8 cellular contexts compared by ENCODE assay signal in the genomic region with DNA sequence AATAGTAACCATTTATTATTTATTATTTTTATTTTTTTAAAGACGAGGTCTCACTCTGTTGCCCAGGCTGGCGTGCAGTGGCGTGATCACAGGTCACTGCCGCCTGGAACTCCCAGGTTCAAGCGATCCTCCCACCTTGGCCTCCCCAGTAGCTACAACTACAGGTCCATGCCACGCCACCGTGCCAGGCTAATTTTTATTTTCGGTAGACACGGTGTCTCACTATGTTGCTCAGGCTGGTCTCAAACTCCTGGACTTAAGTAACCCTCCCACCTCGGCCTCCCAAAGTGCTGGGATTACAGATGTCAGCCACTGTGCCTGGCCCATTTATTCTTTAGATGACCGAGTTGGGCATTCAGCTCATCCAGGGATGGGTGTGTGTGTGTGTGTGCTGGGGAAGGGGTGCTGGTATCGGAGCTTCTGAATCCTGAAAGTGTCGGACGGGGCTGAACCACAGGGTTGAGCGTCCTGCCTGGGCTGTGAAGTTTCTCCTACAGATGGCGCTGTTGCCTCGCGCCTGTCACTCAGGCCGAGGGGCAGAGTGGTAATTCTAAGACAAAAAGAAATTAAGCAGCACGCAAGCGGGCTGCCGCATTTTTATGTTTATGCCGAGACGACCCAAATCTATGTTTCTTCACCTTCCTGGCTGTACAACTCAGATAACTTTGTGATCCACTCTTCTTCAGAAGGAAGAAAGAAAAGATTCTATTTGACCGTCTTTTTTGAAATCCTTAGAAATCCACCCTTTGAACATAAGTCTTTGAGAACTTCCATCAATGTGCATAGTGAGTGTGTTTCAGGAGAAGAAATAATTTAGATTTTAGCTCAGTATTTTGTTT.
DNase-seq lines count a peak whose midpoint lies in the region; ATAC-seq, FAIRE-seq and TF ChIP-seq lines count a peak whose summit lies in the region.

No MANE protein-coding gene starts in this region.

- peak; percentile 95 for TF ChIP-seq CTCF in AG04449 (IDR thresholded peaks at IDR 0.05; ENCODE audit: insufficient read depth, low read length, missing control alignments)
- peak; percentile 77 for TF ChIP-seq CTCF in GM13976 (IDR thresholded peaks at IDR 0.05; ENCODE audit: borderline replicate concordance, control extremely low read depth, extremely low read depth, insufficient read depth, missing control alignments)
- TF ChIP-seq CTCF in LNCAP (IDR thresholded peaks at IDR 0.05), result peak; percentile 94
- TF ChIP-seq CTCF in astrocyte (IDR thresholded peaks at IDR 0.05; ENCODE audit: insufficient read depth, low read depth, low read length), result peak; percentile 74

- H3K36me3 ChIP-seq in astrocyte (ENCODE audit: insufficient read depth, low read length) (no peaks in the 10 kb centered on the region), skeletal muscle satellite cell (ENCODE audit: insufficient read depth, low read length) (no peaks in the 10 kb centered on the region)

- no peaks in the 10 kb centered on the region for H4K20me1 ChIP-seq in astrocyte (ENCODE audit: insufficient read depth, low read length)

- H3K79me2 ChIP-seq in astrocyte (ENCODE audit: insufficient read depth, low read length), result no peaks in the 10 kb centered on the region

- no peak overlapping the region for H3K27ac Mint-ChIP-seq in T-cell
- no peak overlapping the region for H3K27ac Mint-ChIP-seq in astrocyte (ENCODE audit: unreplicated experiment)

- CTCF ChIA-PET in AG04449 (lab: Yijun Ruan, JAX), result interaction anchor here (0.6 to 7.3 kb wide), 73 partner anchors 8 to 1685 kb away, joined by 3 to 94 read pairs (median 4); no protein-coding TSS in a partner anchor
- CTCF ChIA-PET in T-cell (lab: Charles Lee), result interaction anchor here in 1 of 2 donors (0.6 kb wide), 1 partner anchor 347 kb away, joined by 3 read pairs; no protein-coding TSS in a partner anchor

- in situ Hi-C loops in GM13976 (cut with MboI; ENCODE audit: low sequenced_read_pairs, unreplicated experiment), result no loop called here

- H3K27me3 ChIP-seq in astrocyte (ENCODE audit: insufficient read depth, low read length), result no peaks in the 10 kb centered on the region
- peaks cover 30% of the 10 kb centered on the region for H3K27me3 ChIP-seq in skeletal muscle satellite cell (ENCODE audit: control insufficient read depth, insufficient read depth, low read length)

- H3K9me3 Mint-ChIP-seq in T-cell, result no peaks in the 10 kb centered on the region
- H3K9me3 Mint-ChIP-seq in astrocyte (ENCODE audit: unreplicated experiment), result peaks cover 4% of the 10 kb centered on the region

- FAIRE-seq in astrocyte (lab: Jason Lieb, UNC), result peak; percentile 5

- H3K36me3 Mint-ChIP-seq in T-cell (no peaks in the 10 kb centered on the region), astrocyte (ENCODE audit: low read depth, unreplicated experiment) (no peaks in the 10 kb centered on the region)

- H3K27ac ChIP-seq in astrocyte (ENCODE audit: low read depth, low read length), result no peak overlapping the region

- H3K4me3 ChIP-seq in AG04449 (ENCODE audit: low read depth, low read length), result no peak overlapping the region
- no peak overlapping the region for H3K4me3 ChIP-seq in astrocyte (ENCODE audit: insufficient read depth, low read depth, low read length)
- H3K4me3 ChIP-seq in skeletal muscle satellite cell (ENCODE audit: low read length), result no peak overlapping the region

- H3K9me3 ChIP-seq in astrocyte (ENCODE audit: insufficient read depth, low read depth, low read length), result no peaks in the 10 kb centered on the region
- H3K9me3 ChIP-seq in skeletal muscle satellite cell (replicated peaks; ENCODE audit: low read length), result no peaks in the 10 kb centered on the region

- ATAC-seq in T-cell (replicated peaks in 1 of 4), result peak; percentile 31 to 63 (median 54)
- ATAC-seq in HG03439 (IDR thresholded peaks at IDR 0.05; ENCODE audit: unreplicated experiment), result no peak

- H3K4me1 ChIP-seq in astrocyte (ENCODE audit: insufficient read depth, low read length) (no peaks in the 10 kb centered on the region), skeletal muscle satellite cell (ENCODE audit: control insufficient read depth, insufficient read depth, low read length) (no peaks in the 10 kb centered on the region)

- H3K4me2 ChIP-seq in astrocyte (ENCODE audit: low read length) (peak overlapping the region; percentile 51), skeletal muscle satellite cell (ENCODE audit: low read length) (peak overlapping the region; percentile 29)

- peaks cover 3 to 12% (median 5%) of the 10 kb centered on the region in 3 donors for H3K4me1 Mint-ChIP-seq in T-cell
- peaks cover 1% of the 10 kb centered on the region for H3K4me1 Mint-ChIP-seq in astrocyte (ENCODE audit: low read depth, unreplicated experiment)

- H2AFZ ChIP-seq in astrocyte (ENCODE audit: low read depth, low read length), result peak overlapping the region; percentile 57

- H3K27me3 Mint-ChIP-seq in T-cell (peaks cover 0 to 7% of the 10 kb centered on the region in 2 donors), astrocyte (ENCODE audit: low read depth, unreplicated experiment) (peaks cover 22% of the 10 kb centered on the region)

- DNase-seq in AG04449 (ENCODE audit: low read depth, low spot score), result peak; percentile 4
- DNase-seq in GM13976 (ENCODE audit: low spot score), result peak; percentile 62
- DNase-seq in T-cell, result peak in 32 of 34 experiments; percentile 6 to 60 (median 38)
- DNase-seq in astrocyte (ENCODE audit: low read depth), result peak; percentile 24
- peak; percentile 49 for DNase-seq in hepatic stellate cell (ENCODE audit: low spot score)

- H3K9ac ChIP-seq in astrocyte (ENCODE audit: low read length) (no peak overlapping the region), skeletal muscle satellite cell (ENCODE audit: low read depth, low read length) (no peak overlapping the region)

- H3K4me3 Mint-ChIP-seq in T-cell (no peak overlapping the region), astrocyte (ENCODE audit: unreplicated experiment) (no peak overlapping the region)

- POLR2A ChIA-PET in AG04449 (lab: Yijun Ruan, JAX), result no interaction called here
- POLR2A ChIA-PET in T-cell (lab: Charles Lee), result interaction anchor here in 1 of 2 donors (0.6 kb wide), 1 partner anchor 928 kb away, joined by 3 read pairs; no protein-coding TSS in a partner anchor

Comparison
In these comparisons a context has a peak if more than half of its experiments do, and no peak if none do; other contexts are left out.
1. DNase-seq: peak in every context shown above with its lines; median percentile 62 in GM13976; 49 in hepatic stellate cell; 38 in T-cell; 24 in astrocyte; 4 in AG04449.